ENCODE assay signal across 15 cellular contexts in the genomic region with DNA sequence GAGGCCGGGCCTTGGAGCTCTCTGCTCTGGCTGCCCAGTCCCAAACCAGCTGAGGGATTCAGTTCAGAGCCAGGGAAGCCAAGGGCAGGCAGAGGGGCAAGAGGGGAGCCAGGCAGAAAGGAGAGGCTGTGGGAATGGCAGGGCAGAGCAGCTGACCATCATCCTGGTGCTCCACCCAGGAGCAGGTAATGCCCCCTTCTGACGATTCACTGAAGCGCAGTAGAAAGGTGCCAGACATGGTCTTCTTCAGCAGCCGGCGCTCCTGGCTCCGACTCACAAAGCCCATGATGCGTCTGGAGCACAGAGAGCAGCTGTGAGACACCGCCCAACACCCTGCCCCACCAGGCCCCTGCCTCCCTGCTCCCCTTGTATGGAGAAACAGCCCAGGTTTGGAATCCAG. TPM values are rescaled to one million over a fixed set of nuclear protein-coding genes. Genes with fewer than 3 reads are reported as not detected.
DNase-seq lines count a peak whose midpoint lies in the region; ATAC-seq, FAIRE-seq and TF ChIP-seq lines count a peak whose summit lies in the region.
"Had no signal": no experiment of that assay in that cellular context is flagged by ENCODE, and none has a peak within 500 bp of the region (broad histone marks: within the 10 kb centered on the region; RNA-seq: fewer than 3 reads in every experiment).

No MANE protein-coding gene starts in this region.

- WGBS in A549 (ENCODE audit: missing lambda C conversion rate), result 74% methylated on average over 8 of the region's 8 CpGs

- no peaks in the 10 kb centered on the region for H3K9me3 ChIP-seq in A549
- H3K9me3 ChIP-seq in Panc1 (ENCODE audit: control insufficient read depth, insufficient read depth, low read depth, low read length), result no peaks in the 10 kb centered on the region
- H3K9me3 ChIP-seq: stomach had no signal

- no peak for TF ChIP-seq POLR2A in A549 (IDR thresholded peaks at IDR 0.05; ENCODE audit: low read length)

- CTCF ChIA-PET in A549 (lab: Yijun Ruan, JAX) (interaction anchor here (0.6 to 1.2 kb wide), 3 partner anchors 9 to 14 kb away, joined by 4 to 5 read pairs (median 4); no protein-coding TSS in a partner anchor), Panc1 (lab: Charles Lee) (no interaction called here)

- peak in 1 of 2 experiments; percentile 40 for DNase-seq in A549 (ENCODE audit: low read depth in 1 of 2, low spot score in 1 of 2)
- peak; percentile 53 for DNase-seq in G401 (ENCODE audit: low spot score)
- DNase-seq in Panc1 (ENCODE audit: low read depth, low spot score), result no peak
- no peak for DNase-seq in foreskin keratinocyte
- no peak for DNase-seq in HPDE6-E6E7 (ENCODE audit: extremely low spot score)
- DNase-seq in 8988T, result no peak
- DNase-seq: amygdala; NCI-H446; SIG-M5; stimulated activated CD4-positive, alpha-beta T cell treated with anti-CD3 and anti-CD28 coated beads, Interleukin-12 subunit alpha, Interleukin-12 subunit beta, amount 100 ng/mL, for 4 hours; stomach had no signal

- TF ChIP-seq RAD21 in A549 (conservative IDR thresholded peaks at IDR 0.05 in 1 of 2, IDR thresholded peaks at IDR 0.05 in 1 of 2), result 0 out of 5 replicates have a peak, but pooled peaks of 1 of the 2 experiments have one; percentile 31

- H3K4me2 ChIP-seq in A549, result no peak overlapping the region
- H3K4me2 ChIP-seq: KMS-11 had no signal

- H3K4me3 ChIP-seq in A549 (no peak overlapping the region), Panc1 (ENCODE audit: low read depth in 2 of 2, low read length in 2 of 2) (no peak overlapping the region)
- H3K4me3 ChIP-seq: stomach had no signal

- no peak for FAIRE-seq in A549 (lab: Jason Lieb, UNC)
- FAIRE-seq: endometrium had no signal

- 0 out of 2 replicates have a peak, but pooled peaks cover 5% of the 10 kb centered on the region for H3K36me3 ChIP-seq in Panc1 (ENCODE audit: control insufficient read depth, insufficient read depth, low read length)

- no TSS peak for BruUV-seq in Panc1 (replicated peaks; lab: Mats Ljungman, UMichigan)

- TF ChIP-seq CTCF in A549 (IDR thresholded peaks at IDR 0.05), result no peak
- TF ChIP-seq CTCF in Panc1 (IDR thresholded peaks at IDR 0.05), result no peak; the same call in 1 of the 2 replicates
- TF ChIP-seq CTCF in foreskin keratinocyte (conservative IDR thresholded peaks at IDR 0.05), result peak; percentile 41

- no peaks in the 10 kb centered on the region for H3K4me1 ChIP-seq in A549
- H3K4me1 ChIP-seq in Panc1 (ENCODE audit: control insufficient read depth, insufficient read depth, low read length), result no peaks in the 10 kb centered on the region
- no peaks in the 10 kb centered on the region for H3K4me1 ChIP-seq in foreskin keratinocyte
- H3K4me1 ChIP-seq: stomach had no signal

- no peak for TF ChIP-seq EP300 in A549 (IDR thresholded peaks at IDR 0.05)

- intact Hi-C loops in Panc1 (cut with micrococcal nuclease; ENCODE audit: unreplicated experiment), result no loop called here

- ATAC-seq in A549 (peak; percentile 54 to 77; a peak in 4 of 6 replicates), Panc1 (peak; percentile 47), foreskin keratinocyte (peak; percentile 42), HG03460 (IDR thresholded peaks at IDR 0.05; ENCODE audit: unreplicated experiment) (no peak), GM19324 (IDR thresholded peaks at IDR 0.05; ENCODE audit: low FRiP score, unreplicated experiment) (no peak)

- H3K27ac ChIP-seq in A549 (no peak overlapping the region), Panc1 (ENCODE audit: low read length) (no peak overlapping the region), foreskin keratinocyte (no peak overlapping the region)
- H3K27ac ChIP-seq: KMS-11, stomach had no signal

- POLR2A ChIA-PET in A549 (lab: Yijun Ruan, JAX) (no interaction called here), Panc1 (lab: Charles Lee) (no interaction called here)

- in situ Hi-C loops in G401 (cut with HindIII; ENCODE audit: low sequenced_read_pairs), result no loop called here
- in situ Hi-C loops in Panc1 (cut with HindIII; ENCODE audit: low pct_unique_long_range_greater_than_20kb, low sequenced_read_pairs), result no loop called here

- H3K27me3 ChIP-seq in Panc1 (ENCODE audit: control insufficient read depth, insufficient read depth, low read length), result no peaks in the 10 kb centered on the region
- H3K27me3 ChIP-seq in foreskin keratinocyte, result no peaks in the 10 kb centered on the region
- H3K27me3 ChIP-seq: stomach had no signal

TF ChIP-seq in A549, 52 proteins besides CTCF, POLR2A, EP300 and RAD21 (continues in another document):
- TF ChIP-seq PHF8 (IDR thresholded peaks at IDR 0.05; ENCODE audit: borderline replicate concordance, low read depth) (no peak), JUNB (IDR thresholded peaks at IDR 0.05) (no peak), ZC3H11A (IDR thresholded peaks at IDR 0.05) (no peak), HOXA7 (CRISPR knock-in tag; IDR thresholded peaks at IDR 0.05) (no peak)

RNA-seq across cellular contexts. Expression of gene IL23A, which starts 8.0 kb away (rescaled TPM):
- 0.21 and 0.34 TPM in 2 replicates for polyA plus RNA-seq in A549 (2011; rRNA removed)
- 0.52 and 0.76 TPM in 2 replicates for polyA plus RNA-seq in A549 (2012; cell fraction: cytosol; rRNA removed)
- 0.77 and 0.97 TPM in 2 replicates for polyA plus RNA-seq in A549 (2012; cell fraction: nucleus; rRNA removed)
- 0.31 to 0.34 TPM (median 0.33 TPM) in 3 replicates for polyA plus RNA-seq in A549 (2017; fragmentation: RNase III; extraction: RNeasy Plus Mini Kit Qiagen cat#74134 plus additional on column Dnase treatment)
- polyA minus RNA-seq in A549 (2011; rRNA and poly(A)+ RNA removed), result 0.24 and 0.41 TPM in 2 replicates
- total RNA-seq in G401 (2014; rRNA removed; shearing (Covaris generic)), result 1.3 and 5.3 TPM in 2 replicates
- total RNA-seq in Panc1 (2021; ENCODE audit: unreplicated experiment), result 0.41 TPM
- 0.79 TPM for polyA plus RNA-seq in Panc1 (2012; ENCODE audit: insufficient read length)
- total RNA-seq in foreskin keratinocyte, result 5.0 and 7.3 TPM in 2 replicates
- 8.2 and 8.5 TPM in 2 replicates for polyA plus RNA-seq in foreskin keratinocyte

RNA-seq across cellular contexts. Expression of gene PAN2, which starts 12.9 kb away (rescaled TPM):
- polyA plus RNA-seq in A549 (2011; rRNA removed) (66.8 and 89.4 TPM in 2 replicates), A549 (2017; fragmentation: RNase III; extraction: RNeasy Plus Mini Kit Qiagen cat#74134 plus additional on column Dnase treatment) (24.0 to 30.0 TPM (median 29.6 TPM) in 3 replicates), foreskin keratinocyte (8.7 and 11.6 TPM in 2 replicates)
- 19.2 and 22.8 TPM in 2 replicates for polyA plus RNA-seq in A549 (2012; cell fraction: cytosol; rRNA removed)
- polyA plus RNA-seq in A549 (2012; cell fraction: nucleus; rRNA removed), result 179 and 194 TPM in 2 replicates
- polyA minus RNA-seq in A549 (2011; rRNA and poly(A)+ RNA removed), result 38.0 and 39.3 TPM in 2 replicates
- total RNA-seq in G401 (2014; rRNA removed; shearing (Covaris generic)), result 16.9 and 18.0 TPM in 2 replicates
- total RNA-seq in Panc1 (2021; ENCODE audit: unreplicated experiment) (71.9 TPM), foreskin keratinocyte (15.9 and 16.3 TPM in 2 replicates)
- 39.0 TPM for polyA plus RNA-seq in Panc1 (2012; ENCODE audit: insufficient read length)

RNA-seq across cellular contexts. Expression of gene STAT2, which starts 13.2 kb away (rescaled TPM):
- polyA plus RNA-seq in A549 (2011; rRNA removed), result 29.5 and 40.1 TPM in 2 replicates
- polyA plus RNA-seq in A549 (2012; cell fraction: cytosol; rRNA removed), result 9.4 and 11.5 TPM in 2 replicates
- polyA plus RNA-seq in A549 (2012; cell fraction: nucleus; rRNA removed), result 32.9 and 55.4 TPM in 2 replicates
- polyA plus RNA-seq in A549 (2017; fragmentation: RNase III; extraction: RNeasy Plus Mini Kit Qiagen cat#74134 plus additional on column Dnase treatment), result 16.5 to 23.9 TPM (median 22.2 TPM) in 3 replicates
- polyA minus RNA-seq in A549 (2011; rRNA and poly(A)+ RNA removed), result 43.6 and 49.4 TPM in 2 replicates
- 25.6 and 26.9 TPM in 2 replicates for total RNA-seq in G401 (2014; rRNA removed; shearing (Covaris generic))
- total RNA-seq in Panc1 (2021; ENCODE audit: unreplicated experiment), result 50.4 TPM
- 26.5 TPM for polyA plus RNA-seq in Panc1 (2012; ENCODE audit: insufficient read length)
- 93.7 and 126 TPM in 2 replicates for total RNA-seq in foreskin keratinocyte
- 29.8 and 33.8 TPM in 2 replicates for polyA plus RNA-seq in foreskin keratinocyte

RNA-seq across cellular contexts. Expression of gene APOF, which starts 16.0 kb away (rescaled TPM):
- polyA plus RNA-seq in A549 (2011; rRNA removed) (not detected in 2 replicates), A549 (2017; fragmentation: RNase III; extraction: RNeasy Plus Mini Kit Qiagen cat#74134 plus additional on column Dnase treatment) (not detected in 3 replicates), foreskin keratinocyte (not detected in 2 replicates)
- not detected in 2 replicates for polyA plus RNA-seq in A549 (2012; cell fraction: cytosol; rRNA removed)
- not detected in 2 replicates for polyA plus RNA-seq in A549 (2012; cell fraction: nucleus; rRNA removed)
- not detected in 2 replicates for polyA minus RNA-seq in A549 (2011; rRNA and poly(A)+ RNA removed)
- total RNA-seq in G401 (2014; rRNA removed; shearing (Covaris generic)), result not detected in 2 replicates
- total RNA-seq in Panc1 (2021; ENCODE audit: unreplicated experiment) (0.10 TPM), foreskin keratinocyte (not detected in 2 replicates)
- polyA plus RNA-seq in Panc1 (2012; ENCODE audit: insufficient read length), result not detected
- total RNA-seq: stomach had no signal
- polyA plus RNA-seq: stomach had no signal

RNA-seq across cellular contexts. Expression of gene CNPY2, which starts 30.9 kb away (rescaled TPM):
- polyA plus RNA-seq in A549 (2011; rRNA removed), result 218 and 257 TPM in 2 replicates
- polyA plus RNA-seq in A549 (2012; cell fraction: cytosol; rRNA removed), result 182 and 220 TPM in 2 replicates
- 73.4 and 112 TPM in 2 replicates for polyA plus RNA-seq in A549 (2012; cell fraction: nucleus; rRNA removed)
- 150 to 158 TPM (median 155 TPM) in 3 replicates for polyA plus RNA-seq in A549 (2017; fragmentation: RNase III; extraction: RNeasy Plus Mini Kit Qiagen cat#74134 plus additional on column Dnase treatment)
- polyA minus RNA-seq in A549 (2011; rRNA and poly(A)+ RNA removed), result 55.1 and 69.8 TPM in 2 replicates
- 153 and 218 TPM in 2 replicates for total RNA-seq in G401 (2014; rRNA removed; shearing (Covaris generic))
- total RNA-seq in Panc1 (2021; ENCODE audit: unreplicated experiment), result 115 TPM
- polyA plus RNA-seq in Panc1 (2012; ENCODE audit: insufficient read length), result 112 TPM
- total RNA-seq in foreskin keratinocyte, result 116 and 122 TPM in 2 replicates
- 120 and 124 TPM in 2 replicates for polyA plus RNA-seq in foreskin keratinocyte

Comparison
In these comparisons a context has a peak if more than half of its experiments do, and no peak if none do; other contexts are left out.
1. ATAC-seq: peak in A549 (2 of 2), Panc1 (single experiment) and foreskin keratinocyte (single experiment); none in HG03460 (single experiment) and GM19324 (single experiment).